18 cellular contexts compared by ENCODE assay signal in genomic region chr1:189637041-189637440, GRCh38.
DNase-seq lines count a peak whose midpoint lies in the region; ATAC-seq and TF ChIP-seq lines count a peak whose summit lies in the region.
"Had no signal": no experiment of that assay in that cellular context is flagged by ENCODE, and none has a peak within 500 bp of the region (broad histone marks: within the 10 kb centered on the region; RNA-seq: fewer than 3 reads in every experiment).

No MANE protein-coding gene starts in this region.

- DNase-seq in IMR-90: no peak
- peak; percentile 14 for DNase-seq in iris pigment epithelial cell (ENCODE audit: low read depth)
- DNase-seq in activated CD4-positive, alpha-beta T cell treated with anti-CD3 and anti-CD28 coated beads, Interleukin-2, amount 50 U/mL, for 48 hours: no peak
- DNase-seq in NCI-H82 treated with DMSO at 0.1 percent for 48 hours (lab: John Stamatoyannopoulos, UW; ENCODE audit: unreplicated experiment): no peak
- DNase-seq: AML-193; Caco-2; CD4-positive, alpha-beta T cell; DMS79 treated with DMSO at 0.1 percent for 48 hours; GF-D8; HFFc6; KG1 had no signal

- no peak overlapping the region for H3K23ac ChIP-seq in IMR-90 (ENCODE audit: low read depth, low read length)

- no peaks in the 10 kb centered on the region for H3K79me1 ChIP-seq in IMR-90 (ENCODE audit: low read depth in 1 of 2, low read length in 2 of 2)

- dilution Hi-C loops in IMR-90 (cut with HindIII; ENCODE audit: low sequenced_read_pairs, unreplicated experiment): no loop called here

- H3K9ac ChIP-seq in IMR-90 (ENCODE audit: low read depth, low read length): no peak overlapping the region
- no peak overlapping the region for H3K9ac ChIP-seq in SU-DHL-6 (ENCODE audit: low read length)

- H3K27me3 ChIP-seq in IMR-90 (ENCODE audit: control insufficient read depth, insufficient read depth, low read length) (no peaks in the 10 kb centered on the region), SU-DHL-6 (ENCODE audit: low read length) (no peaks in the 10 kb centered on the region)

- H3K18ac ChIP-seq in IMR-90 (ENCODE audit: low read depth, low read length): no peak overlapping the region

- no peaks in the 10 kb centered on the region for H3K36me3 ChIP-seq in IMR-90 (ENCODE audit: control insufficient read depth, insufficient read depth, low read length)
- no peaks in the 10 kb centered on the region for H3K36me3 ChIP-seq in SU-DHL-6 (ENCODE audit: low read length)

- no peak overlapping the region for H3K14ac ChIP-seq in IMR-90 (replicated peaks; ENCODE audit: low read depth, low read length)

- no peak for TF ChIP-seq RAD21 in IMR-90 (IDR thresholded peaks at IDR 0.05; ENCODE audit: low read length)

- intact Hi-C loops in IMR-90 (cut with micrococcal nuclease): no loop called here

- TF ChIP-seq CTCF in IMR-90 (conservative IDR thresholded peaks at IDR 0.05; ENCODE audit: low read depth, low read length): no peak
- TF ChIP-seq CTCF in SU-DHL-6 (IDR thresholded peaks at IDR 0.05; ENCODE audit: insufficient read depth, low read length, poor library complexity, severe bottlenecking): no peak

- no peak overlapping the region for H2AK5ac ChIP-seq in IMR-90 (ENCODE audit: low read depth, low read length)

- H3K9me1 ChIP-seq in IMR-90 (ENCODE audit: insufficient read depth, low read length): no peaks in the 10 kb centered on the region

- H3K79me2 ChIP-seq in SU-DHL-6 (ENCODE audit: insufficient read depth, low read length): no peaks in the 10 kb centered on the region

- WGBS in IMR-90 (ENCODE audit: extremely low coverage in 2 of 2, insufficient read length in 1 of 2), 2 experiments: no CpG with 5 or more reads among the region's 2 CpGs

- no peaks in the 10 kb centered on the region for H3K9me2 ChIP-seq in SU-DHL-6 (replicated peaks; ENCODE audit: insufficient read depth, low read length)

- ATAC-seq in IMR-90 (ENCODE audit: low read depth) (no peak), GM19023 (IDR thresholded peaks at IDR 0.05; ENCODE audit: unreplicated experiment) (no peak), GM21717 (IDR thresholded peaks at IDR 0.05; ENCODE audit: unreplicated experiment) (no peak)
- ATAC-seq: GM23338, HCT116, HepG2 had no signal

- H4K5ac ChIP-seq in IMR-90 (ENCODE audit: low read depth, low read length): no peak overlapping the region

- in situ Hi-C loops in IMR-90 (cut with MboI; ENCODE audit: low sequenced_read_pairs): no loop called here

- H3K9me3 ChIP-seq in IMR-90 (ENCODE audit: control insufficient read depth, insufficient read depth, low read length) (no peaks in the 10 kb centered on the region), SU-DHL-6 (ENCODE audit: insufficient read depth, low read length) (no peaks in the 10 kb centered on the region)
- H3K9me3 ChIP-seq: Caco-2 had no signal

- H3K56ac ChIP-seq in IMR-90 (ENCODE audit: extremely low read depth, insufficient read depth, low read length): no peak overlapping the region

- no peak for TF ChIP-seq POLR2A in IMR-90 (IDR thresholded peaks at IDR 0.05; ENCODE audit: low read depth, low read length)

- H2AK9ac ChIP-seq in IMR-90 (replicated peaks; ENCODE audit: low read depth, low read length, poor library complexity): no peak overlapping the region

- no peak overlapping the region for H4K91ac ChIP-seq in IMR-90 (ENCODE audit: insufficient read depth, low read depth, low read length)

- H2BK120ac ChIP-seq in IMR-90 (ENCODE audit: low read depth, low read length): no peak overlapping the region

- CTCF ChIA-PET in IMR-90 (lab: Yijun Ruan, JAX): no interaction called here

- no peaks in the 10 kb centered on the region for H3F3A ChIP-seq in SU-DHL-6 (ENCODE audit: insufficient read depth)

- H4K8ac ChIP-seq in IMR-90 (ENCODE audit: low read depth in 2 of 2, low read length in 2 of 2): no peak overlapping the region

- H3K4me3 ChIP-seq in IMR-90 (ENCODE audit: insufficient read depth, low read depth, low read length): no peak overlapping the region
- H3K4me3 ChIP-seq in SU-DHL-6 (ENCODE audit: insufficient read depth, low read length, poor library complexity, severe bottlenecking): no peak overlapping the region
- H3K4me3 ChIP-seq: GM23338 had no signal

- H3K4me1 ChIP-seq in IMR-90 (ENCODE audit: control insufficient read depth, insufficient read depth, low read length): no peaks in the 10 kb centered on the region

- no peak overlapping the region for H2BK15ac ChIP-seq in IMR-90 (ENCODE audit: low read depth, low read length)

- H3K4ac ChIP-seq in IMR-90 (ENCODE audit: low read depth, low read length): no peak overlapping the region

- H3K27ac ChIP-seq in IMR-90 (ENCODE audit: insufficient read depth, low read length) (no peak overlapping the region), SU-DHL-6 (ENCODE audit: low read depth, low read length) (no peak overlapping the region)
- H3K27ac ChIP-seq: C4-2B had no signal

- no peak overlapping the region for H2BK20ac ChIP-seq in IMR-90 (ENCODE audit: low read depth, low read length)

- H2AFZ ChIP-seq in IMR-90 (replicated peaks; ENCODE audit: low read length, poor library complexity): no peak overlapping the region
- peak overlapping the region; percentile 30 for H2AFZ ChIP-seq in SU-DHL-6 (ENCODE audit: low read depth, low read length, severe bottlenecking)
- H2AFZ ChIP-seq: GM23338 had no signal

- no peaks in the 10 kb centered on the region for H4K20me1 ChIP-seq in IMR-90 (ENCODE audit: insufficient read depth, low read length)
- H4K20me1 ChIP-seq in SU-DHL-6 (ENCODE audit: low read depth, low read length): no peaks in the 10 kb centered on the region

- BruUV-seq in IMR-90 (replicated peaks; lab: Mats Ljungman, UMichigan): no TSS peak

- POLR2A ChIA-PET in IMR-90 (lab: Charles Lee; ENCODE audit: unreplicated experiment): no interaction called here

- H2BK5ac ChIP-seq in IMR-90 (ENCODE audit: low read depth, low read length, poor library complexity, severe bottlenecking): no peak overlapping the region

- H3K4me2 ChIP-seq in IMR-90 (ENCODE audit: low read depth, low read length) (no peak overlapping the region), SU-DHL-6 (ENCODE audit: low read depth, low read length, poor library complexity, severe bottlenecking) (no peak overlapping the region)
- H3K4me2 ChIP-seq: GM23338 had no signal

TF ChIP-seq in IMR-90, 13 proteins besides CTCF, POLR2A, EP300 and RAD21:
- no peak for TF ChIP-seq USF2 (IDR thresholded peaks at IDR 0.05; ENCODE audit: low read depth, low read length)
- 0 out of 2 replicates have a peak, but pooled peaks have one; percentile 5 for TF ChIP-seq CEBPB (IDR thresholded peaks at IDR 0.05; ENCODE audit: low read depth, low read length)
- no peak for TF ChIP-seq MAZ (IDR thresholded peaks at IDR 0.05; ENCODE audit: borderline replicate concordance, low read depth, low read length)
- TF ChIP-seq FOS (IDR thresholded peaks at IDR 0.05; ENCODE audit: low read depth, low read length): no peak
- no peak for TF ChIP-seq BHLHE40 (IDR thresholded peaks at IDR 0.05; ENCODE audit: low read depth, low read length)
- no peak for TF ChIP-seq RCOR1 (IDR thresholded peaks at IDR 0.05; ENCODE audit: insufficient replicate concordance, low read length)
- no peak for TF ChIP-seq SMC3 (IDR thresholded peaks at IDR 0.05; ENCODE audit: low read depth, low read length)
